Comparison of ENCODE assay signal across 1 cellular context in genomic region chr2:219249203-219249980, GRCh38.
TF ChIP-seq lines count a peak whose summit lies in the region.

No MANE protein-coding gene starts in this region.

TF ChIP-seq in H1, 55 proteins besides CTCF, POLR2A, EP300 and RAD21:
- TF ChIP-seq TCF12 (IDR thresholded peaks at IDR 0.05; ENCODE audit: low read depth, low read length) (no peak), GTF2F1 (IDR thresholded peaks at IDR 0.05; ENCODE audit: borderline replicate concordance, low read depth, low read length) (no peak), BCL11A (IDR thresholded peaks at IDR 0.05; ENCODE audit: low read depth in 2 of 2, low read length in 2 of 2) (no peak), RBBP5 (IDR thresholded peaks at IDR 0.05; ENCODE audit: borderline replicate concordance, low read depth, low read length) (0 out of 2 replicates have a peak, but pooled peaks have one; percentile 47), HDAC2 (IDR thresholded peaks at IDR 0.05; ENCODE audit: borderline replicate concordance in 1 of 2, low read depth in 2 of 2, low read length in 2 of 2) (no peak), MAFK (IDR thresholded peaks at IDR 0.05; ENCODE audit: low read depth, low read length) (no peak), CREB1 (IDR thresholded peaks at IDR 0.05) (0 out of 2 replicates have a peak, but pooled peaks have one; percentile 37), RXRA (IDR thresholded peaks at IDR 0.05; ENCODE audit: insufficient read depth, low read depth, low read length) (no peak)
